Comparison of ENCODE assay signal across 8 cellular contexts in the genomic region with DNA sequence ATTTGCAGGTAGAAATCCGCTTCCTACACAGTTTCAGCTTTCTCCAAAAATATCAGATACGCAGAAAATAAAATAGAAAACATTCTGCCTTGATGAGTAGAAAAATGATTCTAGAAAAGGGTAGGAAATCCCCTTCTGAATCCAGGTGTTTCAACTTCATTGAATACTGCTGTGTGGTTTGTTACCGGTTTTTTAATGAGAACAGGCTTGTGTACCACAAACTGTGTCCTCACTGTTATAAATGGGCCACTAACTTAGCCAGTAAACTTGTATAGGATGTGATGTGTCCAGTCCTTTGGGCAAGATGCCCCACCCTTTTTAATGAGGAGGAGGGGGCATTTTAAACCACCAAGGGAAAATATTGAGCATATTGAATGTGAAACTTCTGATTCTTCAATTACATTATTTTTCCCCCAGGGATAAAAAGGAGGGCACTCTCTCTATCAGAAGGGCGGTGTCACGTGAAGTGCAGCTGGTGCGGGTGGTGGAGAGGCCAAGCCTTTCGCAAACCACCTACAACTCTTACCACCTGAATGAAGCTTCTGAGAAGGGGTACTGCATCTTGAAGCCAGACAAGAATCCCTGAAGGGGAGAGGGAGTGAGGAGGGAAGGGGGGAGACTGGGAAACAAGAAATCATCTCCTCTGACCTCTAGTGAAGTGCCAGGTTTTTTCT. TPM values are rescaled to one million over a fixed set of nuclear protein-coding genes. Genes with fewer than 3 reads are reported as not detected.
A peak's percentile ranks its signal among the peaks of the same experiment; 100 is the strongest.
DNase-seq lines count a peak whose midpoint lies in the region; ATAC-seq lines count a peak whose summit lies in the region.

No MANE protein-coding gene starts in this region.

- H3K27ac Mint-ChIP-seq in natural killer cell treated with Interleukin-12 subunit alpha and Interleukin-12 subunit beta and Interleukin-15 and Interleukin-18, amount 100 ng/mL, for 72 hours, result peak overlapping the region; percentile 39 to 59

- H3K36me3 ChIP-seq in ectodermal cell (ENCODE audit: control insufficient read depth, insufficient read depth, low read length), result no peaks in the 10 kb centered on the region

- H3K4me3 Mint-ChIP-seq in natural killer cell treated with Interleukin-12 subunit alpha and Interleukin-12 subunit beta and Interleukin-15 and Interleukin-18, amount 100 ng/mL, for 72 hours, result peak overlapping the region; percentile 81

- WGBS in ectodermal cell, 2 experiments, result 27 to 40% methylated on average over 4 to 7 of the region's 7 CpGs

- DNase-seq in Right ventricle myocardium superior (peak; percentile 26), Right ventricle myocardium inferior (ENCODE audit: missing footprints) (no peak), NCI-H748 (lab: John Stamatoyannopoulos, UW; ENCODE audit: unreplicated experiment) (peak; percentile 56), GM03348 (ENCODE audit: low spot score) (no peak), AML-193 (lab: John Stamatoyannopoulos, UW) (no peak)
- no peak for DNase-seq in natural killer cell treated with Interleukin-12 subunit alpha and Interleukin-12 subunit beta and Interleukin-15 and Interleukin-18, amount 100 ng/mL, for 72 hours (ENCODE audit: low spot score)

- peak overlapping the region; percentile 91 for H3K27ac ChIP-seq in ectodermal cell (ENCODE audit: insufficient read depth, low read depth, low read length, poor library complexity, severe bottlenecking)

- intact Hi-C loops in Right ventricle myocardium superior (cut with DNase I) (no loop called here), Right ventricle myocardium inferior (cut with DNase I) (loop anchor here (10.0 kb wide), 2 partner anchors 125 to 245 kb away; no protein-coding TSS in a partner anchor)

- H3K27me3 ChIP-seq in ectodermal cell (ENCODE audit: control insufficient read depth, insufficient read depth, low read length, poor library complexity, severe bottlenecking), result no peaks in the 10 kb centered on the region

- H3K4me1 Mint-ChIP-seq in natural killer cell treated with Interleukin-12 subunit alpha and Interleukin-12 subunit beta and Interleukin-15 and Interleukin-18, amount 100 ng/mL, for 72 hours (ENCODE audit: low read depth in 2 of 2), result peaks cover 28 to 35% of the 10 kb centered on the region in 2 donors

- H3K36me3 Mint-ChIP-seq in natural killer cell treated with Interleukin-12 subunit alpha and Interleukin-12 subunit beta and Interleukin-15 and Interleukin-18, amount 100 ng/mL, for 72 hours, result no peaks in the 10 kb centered on the region

- no peaks in the 10 kb centered on the region for H3K9me3 ChIP-seq in ectodermal cell (ENCODE audit: control insufficient read depth, low read length)

- H3K4me3 ChIP-seq in ectodermal cell (ENCODE audit: insufficient read depth, low read depth, low read length), result peak overlapping the region; percentile 63

- ATAC-seq in Right ventricle myocardium superior (ENCODE audit: poor library complexity), result peak; percentile 21
- ATAC-seq in Right ventricle myocardium inferior, result no peak
- ATAC-seq in HG02642 (IDR thresholded peaks at IDR 0.05; ENCODE audit: poor library complexity, unreplicated experiment), result peak; percentile 45
- ATAC-seq in natural killer cell treated with Interleukin-12 subunit alpha and Interleukin-12 subunit beta and Interleukin-15 and Interleukin-18, amount 100 ng/mL, for 72 hours, result no peak

- H3K9me3 Mint-ChIP-seq in natural killer cell treated with Interleukin-12 subunit alpha and Interleukin-12 subunit beta and Interleukin-15 and Interleukin-18, amount 100 ng/mL, for 72 hours, result no peaks in the 10 kb centered on the region

- H3K27me3 Mint-ChIP-seq in natural killer cell treated with Interleukin-12 subunit alpha and Interleukin-12 subunit beta and Interleukin-15 and Interleukin-18, amount 100 ng/mL, for 72 hours, result peaks cover 19 to 37% of the 10 kb centered on the region in 2 donors

- H3K4me1 ChIP-seq in ectodermal cell (ENCODE audit: control insufficient read depth, insufficient read depth, low read length), result peaks cover 35% of the 10 kb centered on the region

RNA-seq across cellular contexts. Expression of gene CXXC4, which starts 4.5 kb away (rescaled TPM):
- total RNA-seq in Right ventricle myocardium superior (4.7 TPM), Right ventricle myocardium inferior (5.4 TPM)
- polyA plus RNA-seq in ectodermal cell (2013, experiment 1 of 4), result 23.4 TPM
- 23.2 TPM for polyA plus RNA-seq in ectodermal cell (2013, experiment 2 of 4)
- 16.1 TPM for polyA plus RNA-seq in ectodermal cell (2013, experiment 3 of 4)
- polyA plus RNA-seq in ectodermal cell (2013, experiment 4 of 4), result 15.7 TPM
- not detected for total RNA-seq in natural killer cell treated with Interleukin-12 subunit alpha and Interleukin-12 subunit beta and Interleukin-15 and Interleukin-18, amount 100 ng/mL, for 72 hours

Comparison
In these comparisons a context has a peak if more than half of its experiments do, and no peak if none do; other contexts are left out.
1. ATAC-seq: peak in Right ventricle myocardium superior (single experiment) and HG02642 (single experiment); none in Right ventricle myocardium inferior (single experiment) and natural killer cell treated with Interleukin-12 subunit alpha and Interleukin-12 subunit beta and Interleukin-15 and Interleukin-18, amount 100 ng/mL, for 72 hours (0 of 2).
2. DNase-seq: peak in Right ventricle myocardium superior (single experiment) and NCI-H748 (single experiment); none in Right ventricle myocardium inferior (single experiment), natural killer cell treated with Interleukin-12 subunit alpha and Interleukin-12 subunit beta and Interleukin-15 and Interleukin-18, amount 100 ng/mL, for 72 hours (single experiment), GM03348 (single experiment) and AML-193 (0 of 2).